Comparison of ENCODE assay signal across 8 cellular contexts in the genomic region with DNA sequence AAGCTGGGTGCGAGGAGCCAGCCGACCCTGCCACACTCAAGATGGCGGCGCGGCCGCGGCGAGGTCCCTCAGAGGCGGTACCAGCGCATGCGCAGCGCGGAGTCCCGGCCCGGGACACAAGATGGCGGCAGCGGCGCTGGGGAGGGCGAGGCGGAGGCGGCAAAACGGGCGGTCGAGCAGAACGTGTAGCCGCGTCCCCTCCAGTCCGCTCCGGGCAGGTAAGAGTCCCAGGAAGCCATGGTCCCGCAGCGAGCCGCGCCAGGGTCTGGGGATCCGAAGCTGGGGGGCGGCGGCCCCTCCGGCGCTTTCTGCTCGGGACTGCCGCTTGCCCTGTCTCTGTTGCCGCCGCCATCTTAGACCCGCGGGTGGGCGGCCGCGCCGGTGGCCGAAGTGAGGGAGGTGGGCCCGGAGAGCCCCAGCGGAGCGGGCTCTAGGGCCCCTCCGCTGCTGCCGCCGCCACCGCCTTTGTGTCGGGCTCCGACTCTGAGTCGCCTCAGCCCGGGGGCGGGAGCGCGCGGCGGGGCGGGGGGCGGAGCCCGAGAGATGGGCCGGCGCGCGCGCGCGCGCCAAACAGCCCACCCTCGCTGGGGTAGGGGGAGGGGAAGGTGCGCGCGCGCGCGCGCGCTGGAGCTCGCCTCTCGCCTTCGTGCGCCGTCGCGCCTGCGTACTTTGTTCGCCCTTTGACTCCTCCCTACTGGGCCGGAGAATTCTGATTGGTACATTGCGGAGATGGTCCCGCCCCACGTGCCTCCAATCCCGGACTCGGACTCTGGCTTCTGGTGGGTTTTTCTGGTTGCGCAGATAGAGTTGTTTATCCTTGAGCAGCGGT. TPM values are rescaled to one million over a fixed set of nuclear protein-coding genes. Genes with fewer than 3 reads are reported as not detected.
DNase-seq lines count a peak whose midpoint lies in the region; ATAC-seq, FAIRE-seq and TF ChIP-seq lines count a peak whose summit lies in the region.

A gene (plus strand): TSS at position 97 of the 829 bp plus-strand sequence. CDS start 4,317 bp downstream, outside the sequence.

- peak; percentile 97 for DNase-seq in GM06990 (ENCODE audit: extremely low read depth, insufficient read length)
- peak; percentile 90 for DNase-seq in NCI-H1048 (lab: John Stamatoyannopoulos, UW)
- peak; percentile 92 for DNase-seq in SK-N-MC (ENCODE audit: low read depth, low spot score)
- peak; percentile 98 for DNase-seq in activated naive CD4-positive, alpha-beta T cell treated with anti-CD3 and anti-CD28 coated beads, Interleukin-2, amount 10 ng/mL, durations not matched to agents 7 days and 5 days
- DNase-seq in frontal cortex (ENCODE audit: low spot score in 2 of 2), result peak; percentile 98 to 99
- DNase-seq in non-pigmented ciliary epithelial cell (ENCODE audit: low read depth), result peak; percentile 84
- peak; percentile 88 to 98 (median 96) for DNase-seq in substantia nigra (lab: John Stamatoyannopoulos, UW)

- ATAC-seq in HG02588 (IDR thresholded peaks at IDR 0.05; ENCODE audit: unreplicated experiment), result peak; percentile 79

- FAIRE-seq in frontal cortex (lab: Jason Lieb, UNC), result no peak

- H3K4me3 Mint-ChIP-seq in activated naive CD4-positive, alpha-beta T cell treated with anti-CD3 and anti-CD28 coated beads, Interleukin-2, amount 10 ng/mL, durations not matched to agents 7 days and 5 days, result peak within 1 kb of the TSS; percentile 99

- H3K36me3 ChIP-seq in GM06990 (ENCODE audit: control insufficient read depth, insufficient read depth, low read length) (peaks cover 17% of the 10 kb centered on the region), SK-N-MC (ENCODE audit: insufficient read depth, low read length) (peaks cover 27% of the 10 kb centered on the region)

- peaks cover 28% of the 10 kb centered on the region for H3K36me3 Mint-ChIP-seq in activated naive CD4-positive, alpha-beta T cell treated with anti-CD3 and anti-CD28 coated beads, Interleukin-2, amount 10 ng/mL, durations not matched to agents 7 days and 5 days

- H3K27me3 Mint-ChIP-seq in activated naive CD4-positive, alpha-beta T cell treated with anti-CD3 and anti-CD28 coated beads, Interleukin-2, amount 10 ng/mL, durations not matched to agents 7 days and 5 days, result no peaks in the 10 kb centered on the region

- H3K4me3 ChIP-seq in GM06990 (replicated peaks; ENCODE audit: low read depth, low read length) (peak within 1 kb of the TSS; percentile 97), SK-N-MC (peak within 1 kb of the TSS; percentile 98)

- no peaks in the 10 kb centered on the region for H3K27me3 ChIP-seq in GM06990 (replicated peaks; ENCODE audit: control insufficient read depth, insufficient read depth, low read length)

- TF ChIP-seq CTCF in GM06990 (IDR thresholded peaks at IDR 0.05; ENCODE audit: insufficient read depth, low read length, poor library complexity, severe bottlenecking), result no peak

- H3K4me1 Mint-ChIP-seq in activated naive CD4-positive, alpha-beta T cell treated with anti-CD3 and anti-CD28 coated beads, Interleukin-2, amount 10 ng/mL, durations not matched to agents 7 days and 5 days, result peaks cover 37% of the 10 kb centered on the region

- peak within 1 kb of the TSS; percentile 97 for H3K27ac Mint-ChIP-seq in activated naive CD4-positive, alpha-beta T cell treated with anti-CD3 and anti-CD28 coated beads, Interleukin-2, amount 10 ng/mL, durations not matched to agents 7 days and 5 days

- H3K27ac ChIP-seq in SK-N-MC, result peak within 1 kb of the TSS; percentile 100
- peak within 1 kb of the TSS; percentile 99 for H3K27ac ChIP-seq in substantia nigra (ENCODE audit: low read depth, low read length, poor library complexity, severe bottlenecking)

- H3K9me3 Mint-ChIP-seq in activated naive CD4-positive, alpha-beta T cell treated with anti-CD3 and anti-CD28 coated beads, Interleukin-2, amount 10 ng/mL, durations not matched to agents 7 days and 5 days, result no peaks in the 10 kb centered on the region

- CTCF ChIA-PET in activated naive CD4-positive, alpha-beta T cell treated with anti-CD3 and anti-CD28 coated beads, Interleukin-2, amount 10 ng/mL, durations not matched to agents 7 days and 5 days (lab: Charles Lee), result interaction anchor here (1.2 to 4.4 kb wide), 7 partner anchors 10 to 136 kb away, joined by 5 to 19 read pairs (median 9); no protein-coding TSS in a partner anchor

- H3K9ac ChIP-seq in SK-N-MC (ENCODE audit: insufficient read length), result peak within 1 kb of the TSS; percentile 100

- H3K9me3 ChIP-seq in SK-N-MC (ENCODE audit: low read depth, low read length), result no peaks in the 10 kb centered on the region

RNA-seq across cellular contexts. Expression of the gene that starts here (rescaled TPM):
- total RNA-seq in frontal cortex, result 9.0 TPM

Comparison
In these comparisons a context has a peak if more than half of its experiments do, and no peak if none do; other contexts are left out.
1. Peak in every context shown above with its lines: DNase-seq, ATAC-seq, H3K4me3 ChIP-seq and H3K27ac ChIP-seq.